Comparison of ENCODE assay signal across 26 cellular contexts in genomic region chr3:7201784-7202183, GRCh38.
"Had no signal": no experiment of that assay in that cellular context is flagged by ENCODE, and none has a peak within 500 bp of the region (broad histone marks: within the 10 kb centered on the region; RNA-seq: fewer than 3 reads in every experiment).

No MANE protein-coding gene starts in this region.

- H3K36me3 ChIP-seq: stomach, suprapubic skin, thoracic aorta, thyroid gland, tibial artery, tibial nerve, transverse colon, upper lobe of left lung, upper lobe of right lung, uterus, vagina had no signal

- H3K27me3 ChIP-seq: stomach, suprapubic skin, testis, thyroid gland, tibial artery, tibial nerve, transverse colon, upper lobe of left lung, upper lobe of right lung, uterus, vagina had no signal

- H3K27ac ChIP-seq: stomach, suprapubic skin, testis, thoracic aorta, thyroid gland, tibial artery, tibial nerve, transverse colon, upper lobe of left lung, upper lobe of right lung, uterus, vagina had no signal

- DNase-seq: stimulated activated CD4-positive, alpha-beta T cell treated with anti-CD3 and anti-CD28 coated beads, Interleukin-2, amount 100 ng/mL, for 48 hours; stimulated activated CD4-positive, alpha-beta T cell treated with anti-CD3 and anti-CD28 coated beads, Interleukin-4, amount 100 ng/mL, for 1 hour; stimulated activated CD4-positive, alpha-beta T cell treated with anti-CD3 and anti-CD28 coated beads, Interleukin-4, amount 100 ng/mL, for 24 hours; stimulated activated CD4-positive, alpha-beta T cell treated with anti-CD3 and anti-CD28 coated beads, Interleukin-4, amount 100 ng/mL, for 4 hours; stimulated activated CD8-positive, alpha-beta memory T cell treated with anti-CD3 and anti-CD28 coated beads, Interleukin-4, amount 100 ng/mL, for 48 hours; stimulated activated naive B cell treated with anti-CD40 and anti-IgM and Interleukin-4, amounts not matched to agents 10 μg/mL and 1 μg/mL and 100 μg/mL, for 72 hours; stimulated activated naive CD4-positive, alpha-beta T cell; stimulated activated naive CD4-positive, alpha-beta T cell treated with Interleukin-2 at 50 U/mL for 16 hours; stimulated activated naive CD8-positive, alpha-beta T cell treated with anti-CD3 and anti-CD28 coated beads, Interleukin-15, amount 100 ng/mL, for 72 hours; stimulated activated naive CD8-positive, alpha-beta T cell treated with anti-CD3 and anti-CD28 coated beads, Interleukin-15, Interleukin-2, amounts not matched to agents 100 U/mL and 50 U/mL, for 24 hours; stomach; substantia nigra; testis; thyroid gland; tibial artery; transverse colon; trophoblast cell; upper lobe of left lung; upper lobe of right lung; uterus had no signal

- H3K4me1 ChIP-seq: stomach, thyroid gland, tibial artery, transverse colon, upper lobe of left lung, upper lobe of right lung, uterus, vagina had no signal

- H3K9me3 ChIP-seq: suprapubic skin, testis, thoracic aorta, thyroid gland, tibial artery, tibial nerve, transverse colon, upper lobe of left lung, upper lobe of right lung, uterus, vagina had no signal

- ATAC-seq: stimulated activated effector memory CD8-positive, alpha-beta T cell treated with anti-CD3 and anti-CD28 coated beads, Interleukin-12 subunit alpha, Interleukin-12 subunit beta, amount 100 ng/mL, for 72 hours; stimulated activated memory B cell treated with anti-CD40 and anti-IgM and Interleukin-4, amounts not matched to agents 10 μg/mL and 1 μg/mL and 100 μg/mL, for 72 hours; stimulated activated naive B cell treated with anti-CD40 and anti-IgM and Interleukin-4, amounts not matched to agents 10 μg/mL and 1 μg/mL and 100 μg/mL, for 72 hours; stimulated activated naive CD8-positive, alpha-beta T cell treated with anti-CD3 and anti-CD28 coated beads, Interleukin-15, amount 100 ng/mL, for 72 hours; stimulated activated naive CD8-positive, alpha-beta T cell treated with anti-CD3 and anti-CD28 coated beads, Interleukin-15, Interleukin-2, amounts not matched to agents 100 U/mL and 50 U/mL, for 24 hours; upper lobe of right lung had no signal

- H3K4me3 ChIP-seq: stomach, suprapubic skin, testis, thoracic aorta, thyroid gland, tibial artery, tibial nerve, transverse colon, upper lobe of left lung, upper lobe of right lung, uterus, vagina had no signal
